ENCODE assay signal across 12 cellular contexts in genomic region chr19:3751236-3751635, GRCh38. TPM values are rescaled to one million over a fixed set of nuclear protein-coding genes. Genes with fewer than 3 reads are reported as not detected.
"Had no signal": no experiment of that assay in that cellular context is flagged by ENCODE, and none has a peak within 500 bp of the region (broad histone marks: within the 10 kb centered on the region; RNA-seq: fewer than 3 reads in every experiment).

No MANE protein-coding gene starts in this region.

- H3K4me1 ChIP-seq: HAP-1 had no signal

- H3K9ac ChIP-seq: GM23248 had no signal

- H3K27ac ChIP-seq: GM23248 had no signal

- DNase-seq: GM23248, GOT3, H9, HCEC 1CT, HFFc6 had no signal

- ATAC-seq: GM23338, HCT116 had no signal

- FAIRE-seq: H1, H54 had no signal

- H3K4me2 ChIP-seq: GM23338 had no signal

- H3K4me3 ChIP-seq: GM23248, GM23338, HAP-1 had no signal

- H2AFZ ChIP-seq: GM23248, GM23338 had no signal

- H3K9me3 ChIP-seq: HAP-1 had no signal

- H3K36me3 ChIP-seq: HAP-1 had no signal

RNA-seq across cellular contexts. Expression of gene RAX2, which starts 20.8 kb away (rescaled TPM):
- total RNA-seq: GM23248, GM23338, H1, H4, H7, H9, HFFc6 had no signal
- polyA plus RNA-seq: GM23248 had no signal

RNA-seq across cellular contexts. Expression of gene MATK, which starts 34.9 kb away (rescaled TPM):
- total RNA-seq: GM23248, HFFc6 had no signal
- polyA plus RNA-seq: GM23248 had no signal

RNA-seq across cellular contexts. Expression of gene TJP3, which starts 43.1 kb away (rescaled TPM):
- total RNA-seq: GM23248, H4, HFFc6 had no signal
- polyA plus RNA-seq: GM23248 had no signal
